ENCODE assay signal across 26 cellular contexts in genomic region chr2:234076451-234076850, GRCh38. TPM values are rescaled to one million over a fixed set of nuclear protein-coding genes. Genes with fewer than 3 reads are reported as not detected.
"Had no signal": no experiment of that assay in that cellular context is flagged by ENCODE, and none has a peak within 500 bp of the region (broad histone marks: within the 10 kb centered on the region; RNA-seq: fewer than 3 reads in every experiment).

No MANE protein-coding gene starts in this region.

- DNase-seq: activated CD4-positive, alpha-beta T cell treated with anti-CD3 and anti-CD28 coated beads for 1 hour; activated gamma-delta T cell treated with Interleukin-2 at 50 U/mL for 16 hours; amygdala; body of pancreas; central memory CD4-positive, alpha-beta T cell; cortex of kidney; effector CD4-positive, alpha-beta T cell; heart left ventricle; left ventricle myocardium superior; mucosa of descending colon; naive B cell; spleen; stimulated activated CD4-positive, alpha-beta T cell treated with anti-CD3 and anti-CD28 coated beads, Interleukin-4, amount 100 ng/mL, for 4 hours; stimulated activated naive B cell treated with anti-CD40 and anti-IgM and Interleukin-4, amounts not matched to agents 10 μg/mL and 1 μg/mL and 100 μg/mL, for 72 hours; substantia nigra; uterus; WERI-Rb-1 had no signal

- H3K4me3 ChIP-seq: body of pancreas, gastroesophageal sphincter, heart left ventricle, mucosa of descending colon, spleen, tibial nerve, uterus had no signal

- H3K27ac ChIP-seq: body of pancreas, gastroesophageal sphincter, heart left ventricle, parathyroid adenoma, spleen, tibial nerve, uterus had no signal

- ATAC-seq: activated naive CD4-positive, alpha-beta T cell treated with anti-CD3 and anti-CD28 coated beads, Interleukin-2, amount 50 U/mL, for 72 hours; body of pancreas; esophagus mucosa; gastroesophageal sphincter; heart left ventricle; left ventricle myocardium superior; mucosa of descending colon; stimulated activated naive B cell treated with anti-CD40 and anti-IgM and Interleukin-4, amounts not matched to agents 10 μg/mL and 1 μg/mL and 100 μg/mL, for 72 hours had no signal

- H3K36me3 Mint-ChIP-seq: activated naive CD4-positive, alpha-beta T cell treated with anti-CD3 and anti-CD28 coated beads, Interleukin-2, amount 50 U/mL, for 72 hours; memory B cell; naive B cell had no signal

- H3K4me1 Mint-ChIP-seq: memory B cell had no signal

- H3K9me3 Mint-ChIP-seq: activated naive CD4-positive, alpha-beta T cell treated with anti-CD3 and anti-CD28 coated beads, Interleukin-2, amount 50 U/mL, for 72 hours; memory B cell had no signal

- H3K4me1 ChIP-seq: body of pancreas, gastroesophageal sphincter, heart left ventricle, parathyroid adenoma, spleen, tibial nerve, uterus had no signal

- H3K4me3 Mint-ChIP-seq: memory B cell; stimulated activated naive B cell treated with anti-CD40 and anti-IgM and Interleukin-4, amounts not matched to agents 10 μg/mL and 1 μg/mL and 100 μg/mL, for 72 hours had no signal

- H3K27ac Mint-ChIP-seq: memory B cell; stimulated activated naive B cell treated with anti-CD40 and anti-IgM and Interleukin-4, amounts not matched to agents 10 μg/mL and 1 μg/mL and 100 μg/mL, for 72 hours had no signal

- H3K27me3 ChIP-seq: body of pancreas, spleen, tibial nerve, uterus had no signal

- H3K9me3 ChIP-seq: body of pancreas, gastroesophageal sphincter, heart left ventricle, mucosa of descending colon, spleen, tibial nerve, uterus had no signal

- H3K36me3 ChIP-seq: gastroesophageal sphincter, heart left ventricle, spleen, tibial nerve, uterus, WERI-Rb-1 had no signal

RNA-seq across cellular contexts. Expression of gene SPP2, which starts 25.9 kb away (rescaled TPM):
- total RNA-seq: activated naive CD4-positive, alpha-beta T cell treated with anti-CD3 and anti-CD28 coated beads, Interleukin-2, amount 50 U/mL, for 72 hours; body of pancreas; esophagus mucosa; gastroesophageal sphincter; heart left ventricle; kidney epithelial cell; left ventricle myocardium superior; mucosa of descending colon; renal cortical epithelial cell; spleen; T-helper 2 cell treated with Interferon-gamma antibody and Interleukin-4, amounts not matched to agents 100 ng/mL and 5 ng/mL, for 36 hours; tibial nerve had no signal
- polyA plus RNA-seq: heart left ventricle, spleen had no signal
